ENCODE assay signal across 3 cellular contexts in genomic region chr16:69972935-69973334, GRCh38. TPM values are rescaled to one million over a fixed set of nuclear protein-coding genes. Genes with fewer than 3 reads are reported as not detected.
"Had no signal": no experiment of that assay in that cellular context is flagged by ENCODE, and none has a peak within 500 bp of the region (broad histone marks: within the 10 kb centered on the region; RNA-seq: fewer than 3 reads in every experiment).

No MANE protein-coding gene starts in this region.

RNA-seq across cellular contexts. Expression of gene CLEC18A, which starts 21.8 kb away (rescaled TPM):
- total RNA-seq: lung microvascular endothelial cell had no signal
- polyA plus RNA-seq: immature natural killer cell; naive thymus-derived CD4-positive, alpha-beta T cell had no signal
